ENCODE assay signal across 8 cellular contexts in genomic region chr13:33262069-33262487, GRCh38. TPM values are rescaled to one million over a fixed set of nuclear protein-coding genes. Genes with fewer than 3 reads are reported as not detected.
DNase-seq lines count a peak whose midpoint lies in the region; TF ChIP-seq lines count a peak whose summit lies in the region.

No MANE protein-coding gene starts in this region.

- no peak overlapping the region for H2BK5ac ChIP-seq in neuronal stem cell (ENCODE audit: low read length)

- H4K20me1 ChIP-seq in PC-9 (ENCODE audit: insufficient read depth) = no peaks in the 10 kb centered on the region

- H3F3A ChIP-seq in PC-9 (ENCODE audit: insufficient read depth, low read depth) = peaks cover 24% of the 10 kb centered on the region

- intact Hi-C loops in PC-9 (cut with micrococcal nuclease; ENCODE audit: unreplicated experiment) = no loop called here

- H3K4me2 ChIP-seq in PC-9 (peak overlapping the region; percentile 46), neuronal stem cell (ENCODE audit: insufficient read depth, low read length, poor library complexity, severe bottlenecking) (no peak overlapping the region)

- DNase-seq in DMS53 (lab: John Stamatoyannopoulos, UW) (peak; percentile 76), PC-9 (peak; percentile 57 to 87), fibroblast of mammary gland (ENCODE audit: low read depth) (peak; percentile 70), neuronal stem cell (ENCODE audit: low spot score) (no peak), GM19240 (ENCODE audit: insufficient read length, low spot score) (no peak), HEK293T (ENCODE audit: extremely low spot score) (no peak)
- DNase-seq in stimulated activated CD4-positive, alpha-beta T cell treated with anti-CD3 and anti-CD28 coated beads, Interleukin-12 subunit alpha, Interleukin-12 subunit beta, amount 100 ng/mL, for 4 hours = no peak
- no peak for DNase-seq in activated CD4-positive, CD25-positive, alpha-beta regulatory T cell treated with anti-CD3 and anti-CD28 coated beads, Interleukin-2, amount 50 U/mL, for 72 hours

- H3K4ac ChIP-seq in neuronal stem cell (ENCODE audit: low read length) = no peak overlapping the region

- WGBS in neuronal stem cell (ENCODE audit: extremely low coverage in 2 of 2, insufficient read length in 2 of 2, insufficient replicate concordance in 1 of 2), 2 donors = no CpG with 5 or more reads among the region's 6 CpGs

- no peak overlapping the region for H2AK5ac ChIP-seq in neuronal stem cell (ENCODE audit: low read depth, low read length)

- H3K4me3 ChIP-seq in PC-9 (no peak overlapping the region), fibroblast of mammary gland (ENCODE audit: control insufficient read depth, low read depth, low read length) (no peak overlapping the region), neuronal stem cell (ENCODE audit: low read length in 2 of 2) (no peak overlapping the region)

- no peak overlapping the region for H4K91ac ChIP-seq in neuronal stem cell (ENCODE audit: low read depth, low read length, poor library complexity)

- CTCF ChIA-PET in PC-9 (lab: Charles Lee) = interaction anchor here (0.5 to 1.1 kb wide), 2 partner anchors 11 to 172 kb away, joined by 3 to 6 read pairs; no protein-coding TSS in a partner anchor
- CTCF ChIA-PET in HEK293T (lab: Yijun Ruan, JAX) = no interaction called here

- H3K36me3 ChIP-seq in PC-9 (ENCODE audit: low read depth) (0 out of 2 replicates have a peak, but pooled peaks cover 9% of the 10 kb centered on the region), neuronal stem cell (replicated peaks in 1 of 2; ENCODE audit: control insufficient read depth in 2 of 2, insufficient read depth in 2 of 2, low read length in 2 of 2) (no peaks in the 10 kb centered on the region)

- H3K27ac ChIP-seq in PC-9 (peak overlapping the region; percentile 27; the same call in 1 of the 2 replicates), neuronal stem cell (replicated peaks; ENCODE audit: low read length) (no peak overlapping the region)

- peak overlapping the region; percentile 79 for H3K9ac ChIP-seq in neuronal stem cell (ENCODE audit: low read depth, low read length, poor library complexity)

- H3K9me2 ChIP-seq in PC-9 (ENCODE audit: insufficient read depth) = no peaks in the 10 kb centered on the region

- no peak overlapping the region for H3K14ac ChIP-seq in neuronal stem cell (ENCODE audit: low read length)

- H3K9me3 ChIP-seq in PC-9 (ENCODE audit: insufficient read depth, low read depth) = no peaks in the 10 kb centered on the region
- no peaks in the 10 kb centered on the region for H3K9me3 ChIP-seq in neuronal stem cell (replicated peaks in 1 of 2; ENCODE audit: control insufficient read depth in 2 of 2, insufficient read depth in 1 of 2, low read depth in 1 of 2, low read length in 2 of 2)

- H2AFZ ChIP-seq in PC-9 (no peak overlapping the region), neuronal stem cell (ENCODE audit: low read length) (no peak overlapping the region)

- no peaks in the 10 kb centered on the region for H3K79me1 ChIP-seq in neuronal stem cell (ENCODE audit: low read depth, low read length)

- no peak overlapping the region for H2BK120ac ChIP-seq in neuronal stem cell (ENCODE audit: low read depth, low read length)

- H3K18ac ChIP-seq in neuronal stem cell (ENCODE audit: low read length) = no peak overlapping the region

- H3K23ac ChIP-seq in neuronal stem cell (ENCODE audit: low read depth, low read length, poor library complexity) = no peak overlapping the region

- H2BK12ac ChIP-seq in neuronal stem cell (ENCODE audit: low read length) = no peak overlapping the region

- no peak for TF ChIP-seq CTCF in PC-9 (conservative IDR thresholded peaks at IDR 0.05)
- no peak for TF ChIP-seq CTCF in fibroblast of mammary gland (conservative IDR thresholded peaks at IDR 0.05; ENCODE audit: control insufficient read depth, insufficient read depth, low read depth, low read length)

- no peak overlapping the region for H4K8ac ChIP-seq in neuronal stem cell (ENCODE audit: low read depth, low read length)

- H3K27me3 ChIP-seq in PC-9 (ENCODE audit: insufficient read depth, low read depth) = no peaks in the 10 kb centered on the region
- H3K27me3 ChIP-seq in neuronal stem cell (ENCODE audit: control insufficient read depth in 3 of 3, insufficient read depth in 3 of 3, low read depth in 1 of 3, low read length in 3 of 3) = peaks cover 0 to 9% (median 0%) of the 10 kb centered on the region in 3 experiments

- peaks cover 46% of the 10 kb centered on the region for H3K4me1 ChIP-seq in PC-9 (replicated peaks; ENCODE audit: insufficient read depth)
- peaks cover 6 to 24% of the 10 kb centered on the region in 2 donors for H3K4me1 ChIP-seq in neuronal stem cell (ENCODE audit: control insufficient read depth in 2 of 2, insufficient read depth in 1 of 2, low read depth in 1 of 2, low read length in 2 of 2)

- H3K79me2 ChIP-seq in PC-9 (ENCODE audit: low read depth) = peaks cover 47% of the 10 kb centered on the region

- BruUV-seq in PC-9 (replicated peaks; lab: Mats Ljungman, UMichigan) = no TSS peak

- no peak overlapping the region for H2BK15ac ChIP-seq in neuronal stem cell (ENCODE audit: low read length)

- POLR2A ChIA-PET in PC-9 (lab: Charles Lee; ENCODE audit: unreplicated experiment) = no interaction called here
- POLR2A ChIA-PET in HEK293T (lab: Yijun Ruan, JAX) = no interaction called here

TF ChIP-seq in HEK293T, 16 proteins besides CTCF, POLR2A, EP300 and RAD21:
- TF ChIP-seq TARDBP (IDR thresholded peaks at IDR 0.05) (no peak), HDGF (IDR thresholded peaks at IDR 0.05; ENCODE audit: borderline replicate concordance) (no peak), L3MBTL2 (conservative IDR thresholded peaks at IDR 0.05) (no peak), CTBP1 (IDR thresholded peaks at IDR 0.05; ENCODE audit: borderline replicate concordance) (no peak), ELF4 (IDR thresholded peaks at IDR 0.05) (no peak), NFRKB (IDR thresholded peaks at IDR 0.05) (no peak), FOXA1 (IDR thresholded peaks at IDR 0.05) (no peak), SUZ12 (IDR thresholded peaks at IDR 0.05) (no peak), PKNOX1 (IDR thresholded peaks at IDR 0.05) (no peak), ARNT (IDR thresholded peaks at IDR 0.05) (no peak), FOXM1 (IDR thresholded peaks at IDR 0.05; ENCODE audit: borderline replicate concordance) (no peak), FOXK2 (IDR thresholded peaks at IDR 0.05) (no peak), BHLHE40 (IDR thresholded peaks at IDR 0.05; ENCODE audit: borderline replicate concordance) (no peak), LEF1 (IDR thresholded peaks at IDR 0.05; ENCODE audit: borderline replicate concordance) (no peak), SP1 (IDR thresholded peaks at IDR 0.05) (no peak), ZNF384 (IDR thresholded peaks at IDR 0.05) (no peak)

RNA-seq across cellular contexts. Expression of gene STARD13, which starts 23.5 kb away (rescaled TPM):
- 13.9 and 19.6 TPM in 2 replicates for total RNA-seq in PC-9 (2021)
- 1.4 TPM for polyA plus RNA-seq in neuronal stem cell (2013, experiment 1 of 2)
- polyA plus RNA-seq in neuronal stem cell (2013, experiment 2 of 2) = 1.4 TPM

Comparison
In these comparisons a context has a peak if more than half of its experiments do, and no peak if none do; other contexts are left out.
1. DNase-seq: peak in DMS53 (single experiment), PC-9 (2 of 2) and fibroblast of mammary gland (single experiment); none in neuronal stem cell (single experiment), stimulated activated CD4-positive, alpha-beta T cell treated with anti-CD3 and anti-CD28 coated beads, Interleukin-12 subunit alpha, Interleukin-12 subunit beta, amount 100 ng/mL, for 4 hours (single experiment), activated CD4-positive, CD25-positive, alpha-beta regulatory T cell treated with anti-CD3 and anti-CD28 coated beads, Interleukin-2, amount 50 U/mL, for 72 hours (single experiment), GM19240 (single experiment) and HEK293T (single experiment).